ENCODE assay signal across 8 cellular contexts in genomic region chr12:54680374-54680773, GRCh38. TPM values are rescaled to one million over a fixed set of nuclear protein-coding genes. Genes with fewer than 3 reads are reported as not detected.
DNase-seq lines count a peak whose midpoint lies in the region; ATAC-seq, FAIRE-seq and TF ChIP-seq lines count a peak whose summit lies in the region.

No MANE protein-coding gene starts in this region.

- H3K4me3 ChIP-seq in right lobe of liver, result no peak overlapping the region

- H3K36me3 ChIP-seq in right lobe of liver, result no peaks in the 10 kb centered on the region

- intact Hi-C loops in right lobe of liver (cut with DNase I), result no loop called here

- no peak for FAIRE-seq in D721Med (lab: Jason Lieb, UNC)

- DNase-seq in D721Med (ENCODE audit: insufficient read length, low spot score) (no peak), Kasumi-1 (lab: John Stamatoyannopoulos, UW) (peak; percentile 50 to 70), right lobe of liver (no peak), hippocampal formation (lab: John Stamatoyannopoulos, UW) (no peak), NCI-H2196 (lab: John Stamatoyannopoulos, UW; ENCODE audit: unreplicated experiment) (no peak), OCI-M2 (lab: John Stamatoyannopoulos, UW; ENCODE audit: unreplicated experiment) (no peak)
- peak; percentile 39 to 54 for DNase-seq in activated T-cell treated with anti-CD3 and anti-CD28 coated beads, Interleukin-2, amount 50 U/mL, for 48 hours

- 49% methylated on average over 3 of the region's 3 CpGs for WGBS in right lobe of liver (ENCODE audit: insufficient coverage, low coverage, low lambda C conversion rate, missing lambda C conversion rate)

- H3K4me1 ChIP-seq in right lobe of liver, result peaks cover 0 to 12% (median 5%) of the 10 kb centered on the region in 4 donors

- peak; percentile 24 for TF ChIP-seq CTCF in D721Med (IDR thresholded peaks at IDR 0.05; ENCODE audit: insufficient read depth, missing control alignments)
- TF ChIP-seq CTCF in right lobe of liver (IDR thresholded peaks at IDR 0.05), result peak; percentile 39 to 54 (median 48)

- no peak overlapping the region for H3K27ac ChIP-seq in right lobe of liver

- ATAC-seq in GM21367 (IDR thresholded peaks at IDR 0.05; ENCODE audit: unreplicated experiment), result peak; percentile 85
- ATAC-seq in right lobe of liver, result peak; percentile 55 to 67 (median 60)

- no peak for TF ChIP-seq POLR2A in right lobe of liver (IDR thresholded peaks at IDR 0.05)

- H3K27me3 ChIP-seq in right lobe of liver, result no peaks in the 10 kb centered on the region

- H3K9me3 ChIP-seq in right lobe of liver, result no peaks in the 10 kb centered on the region

RNA-seq across cellular contexts. Expression of gene DCD, which starts 32.2 kb away (rescaled TPM):
- not detected for total RNA-seq in right lobe of liver

RNA-seq across cellular contexts. Expression of gene LACRT, which starts 45.7 kb away (rescaled TPM):
- not detected for total RNA-seq in right lobe of liver

Comparison
In these comparisons a context has a peak if more than half of its experiments do, and no peak if none do; other contexts are left out.
1. DNase-seq: peak in Kasumi-1 (2 of 2) and activated T-cell treated with anti-CD3 and anti-CD28 coated beads, Interleukin-2, amount 50 U/mL, for 48 hours (2 of 2); none in D721Med (single experiment), right lobe of liver (0 of 3), hippocampal formation (0 of 2), NCI-H2196 (single experiment) and OCI-M2 (single experiment).